ENCODE assay signal across 1 cellular context in genomic region chr15:44763848-44764247, GRCh38.
TF ChIP-seq lines count a peak whose summit lies in the region.

No MANE protein-coding gene starts in this region.

TF ChIP-seq in HepG2, 621 proteins besides CTCF, POLR2A, EP300 and RAD21:
- no peak for TF ChIP-seq ZBTB3 (CRISPR knock-in tag; IDR thresholded peaks at IDR 0.05; ENCODE audit: borderline replicate concordance, low read depth)
- 0 out of 2 replicates have a peak, but pooled peaks have one; percentile 8 for TF ChIP-seq CEBPB (IDR thresholded peaks at IDR 0.05; ENCODE audit: borderline replicate concordance, low read depth, low read length)
TF ChIP-seq in HepG2: peak in this region for 1.
